In genomic region chr14:69693823-69694729, GRCh38 we compare ENCODE assay signal across 9 cellular contexts.
DNase-seq lines count a peak whose midpoint lies in the region; ATAC-seq and TF ChIP-seq lines count a peak whose summit lies in the region.
"Had no signal": no experiment of that assay in that cellular context is flagged by ENCODE, and none has a peak within 500 bp of the region (broad histone marks: within the 10 kb centered on the region; RNA-seq: fewer than 3 reads in every experiment).

No MANE protein-coding gene starts in this region.

- H3K9me2 ChIP-seq in SK-N-SH = no peaks in the 10 kb centered on the region

- WGBS in SK-N-SH (ENCODE audit: low lambda C conversion rate) = 96% methylated on average over 4 of the region's 4 CpGs

- no peaks in the 10 kb centered on the region for H3K9me3 Mint-ChIP-seq in brain
- H3K9me3 Mint-ChIP-seq in naive thymus-derived CD4-positive, alpha-beta T cell = peaks cover 0 to 2% (median 0%) of the 10 kb centered on the region in 11 donors

- peak overlapping the region in 4 of 5 experiments; percentile 36 to 88 (median 77) for H3K27ac Mint-ChIP-seq in brain
- peak overlapping the region; percentile 1 to 83 (median 55) for H3K27ac Mint-ChIP-seq in naive thymus-derived CD4-positive, alpha-beta T cell

- TF ChIP-seq RAD21 in SK-N-SH (IDR thresholded peaks at IDR 0.05; ENCODE audit: low read length) = no peak

- TF ChIP-seq CTCF in HL-60 (IDR thresholded peaks at IDR 0.05; ENCODE audit: insufficient read depth, low read length) (no peak), brain (conservative IDR thresholded peaks at IDR 0.05) (no peak), SK-N-SH (IDR thresholded peaks at IDR 0.05) (no peak)

- H3K36me3 Mint-ChIP-seq in brain = no peaks in the 10 kb centered on the region
- peaks cover 0 to 18% (median 13%) of the 10 kb centered on the region in 5 donors for H3K36me3 Mint-ChIP-seq in naive thymus-derived CD4-positive, alpha-beta T cell

- DNase-seq in DMS79 treated with DMSO at 0.1 percent for 48 hours (lab: John Stamatoyannopoulos, UW) = peak; percentile 87
- DNase-seq in HL-60 (ENCODE audit: low read depth in 1 of 2, low spot score in 1 of 2) = no peak
- DNase-seq in naive thymus-derived CD4-positive, alpha-beta T cell = no peak
- DNase-seq in COLO829 (ENCODE audit: low spot score) = no peak
- no peak for DNase-seq in Kasumi-1 (lab: John Stamatoyannopoulos, UW)
- no peak for DNase-seq in SK-N-SH
- DNase-seq: H7 had no signal

- H3K9me3 ChIP-seq in naive thymus-derived CD4-positive, alpha-beta T cell (ENCODE audit: control insufficient read depth in 2 of 3, low read length in 3 of 3) = no peaks in the 10 kb centered on the region
- no peaks in the 10 kb centered on the region for H3K9me3 ChIP-seq in SK-N-SH

- H3K4me3 ChIP-seq in HL-60 (replicated peaks; ENCODE audit: insufficient read depth, low read length) (no peak overlapping the region), SK-N-SH (ENCODE audit: low read depth in 2 of 2, low read length in 1 of 2) (no peak overlapping the region)
- no peak overlapping the region for H3K4me3 ChIP-seq in naive thymus-derived CD4-positive, alpha-beta T cell (ENCODE audit: low read length)

- H3K4me2 ChIP-seq in SK-N-SH = no peak overlapping the region

- no peaks in the 10 kb centered on the region for H3F3A ChIP-seq in SK-N-SH (replicated peaks; ENCODE audit: insufficient read depth)

- TF ChIP-seq EP300 in SK-N-SH (IDR thresholded peaks at IDR 0.05; ENCODE audit: borderline replicate concordance in 1 of 2, low read depth in 1 of 2, low read length in 1 of 2) = no peak

- CTCF ChIA-PET in naive thymus-derived CD4-positive, alpha-beta T cell (lab: Charles Lee) = no interaction called here
- CTCF ChIA-PET in SK-N-SH (lab: Yijun Ruan, JAX) = interaction anchor here (0.9 kb wide), 1 partner anchor 33 kb away, joined by 4 read pairs; no protein-coding TSS in a partner anchor

- POLR2A ChIA-PET in naive thymus-derived CD4-positive, alpha-beta T cell (lab: Charles Lee) = no interaction called here
- POLR2A ChIA-PET in SK-N-SH (lab: Yijun Ruan, JAX) = no interaction called here

- intact Hi-C loops in naive thymus-derived CD4-positive, alpha-beta T cell (cut with micrococcal nuclease) = no loop called here

- peak overlapping the region; percentile 32; the same call in 1 of the 2 replicates for H3K27ac ChIP-seq in HL-60 (replicated peaks)
- H3K27ac ChIP-seq in naive thymus-derived CD4-positive, alpha-beta T cell (ENCODE audit: low read depth, low read length) = no peak overlapping the region
- H3K27ac ChIP-seq in SK-N-SH (ENCODE audit: low read depth in 2 of 2, low read length in 1 of 2) = peak overlapping the region in 1 of 2 experiments; percentile 44; a peak in 1 of 4 replicates

- H3K4me1 Mint-ChIP-seq in brain = peaks cover 77% of the 10 kb centered on the region
- peaks cover 73 to 88% (median 83%) of the 10 kb centered on the region in 7 donors for H3K4me1 Mint-ChIP-seq in naive thymus-derived CD4-positive, alpha-beta T cell

- H3K9ac ChIP-seq in SK-N-SH = no peak overlapping the region

- no peaks in the 10 kb centered on the region for H3K27me3 Mint-ChIP-seq in brain
- no peaks in the 10 kb centered on the region for H3K27me3 Mint-ChIP-seq in naive thymus-derived CD4-positive, alpha-beta T cell

- no peaks in the 10 kb centered on the region for H4K20me1 ChIP-seq in SK-N-SH (ENCODE audit: insufficient read depth)

- H3K36me3 ChIP-seq in naive thymus-derived CD4-positive, alpha-beta T cell (ENCODE audit: control insufficient read depth in 2 of 3, insufficient read depth in 3 of 3, low read length in 3 of 3) = no peaks in the 10 kb centered on the region
- H3K36me3 ChIP-seq in SK-N-SH (replicated peaks in 1 of 2; ENCODE audit: control insufficient read depth in 1 of 2, insufficient read depth in 2 of 2, low read length in 1 of 2) = no peaks in the 10 kb centered on the region

- H3K79me2 ChIP-seq in SK-N-SH (ENCODE audit: insufficient read depth) = no peaks in the 10 kb centered on the region

- H3K4me1 ChIP-seq in naive thymus-derived CD4-positive, alpha-beta T cell (ENCODE audit: control insufficient read depth in 2 of 2, insufficient read depth in 2 of 2, low read length in 2 of 2) = peaks cover 13 to 40% of the 10 kb centered on the region in 2 donors
- peaks cover 9 to 48% of the 10 kb centered on the region in 2 experiments; a peak in 3 of 4 replicates for H3K4me1 ChIP-seq in SK-N-SH (ENCODE audit: control insufficient read depth in 1 of 2, insufficient read depth in 2 of 2, low read depth in 1 of 2, low read length in 1 of 2)

- H2AFZ ChIP-seq in SK-N-SH (ENCODE audit: low read depth) = no peak overlapping the region

- ATAC-seq in naive thymus-derived CD4-positive, alpha-beta T cell = peak; percentile 24
- no peak for ATAC-seq in GM19328 (IDR thresholded peaks at IDR 0.05; ENCODE audit: unreplicated experiment)

- no peak overlapping the region for H3K4me3 Mint-ChIP-seq in brain
- peak overlapping the region in 6 of 10 donors; percentile 1 to 48 (median 19) for H3K4me3 Mint-ChIP-seq in naive thymus-derived CD4-positive, alpha-beta T cell

- no peaks in the 10 kb centered on the region for H3K27me3 ChIP-seq in HL-60 (ENCODE audit: insufficient read depth, poor library complexity, severe bottlenecking)
- H3K27me3 ChIP-seq in naive thymus-derived CD4-positive, alpha-beta T cell (ENCODE audit: control insufficient read depth in 2 of 2, insufficient read depth in 2 of 2, low read length in 2 of 2) = no peaks in the 10 kb centered on the region
- no peaks in the 10 kb centered on the region for H3K27me3 ChIP-seq in SK-N-SH (ENCODE audit: insufficient read depth)

TF ChIP-seq in SK-N-SH, 30 proteins besides CTCF, POLR2A, EP300 and RAD21:
- TF ChIP-seq ZBTB33 (IDR thresholded peaks at IDR 0.05; ENCODE audit: borderline replicate concordance, low read depth) (no peak), ELF1 (IDR thresholded peaks at IDR 0.05) (no peak), USF2 (IDR thresholded peaks at IDR 0.05; ENCODE audit: borderline replicate concordance, low read depth, low read length) (no peak), FOXM1 (IDR thresholded peaks at IDR 0.05; ENCODE audit: low read depth) (no peak), EZH2phosphoT487 (IDR thresholded peaks at IDR 0.05; ENCODE audit: borderline replicate concordance, low read depth) (no peak), TAF1 (IDR thresholded peaks at IDR 0.05; ENCODE audit: borderline replicate concordance, low read depth, low read length) (no peak), SIN3A (IDR thresholded peaks at IDR 0.05; ENCODE audit: borderline replicate concordance, low read depth, low read length) (no peak), FOSL2 (IDR thresholded peaks at IDR 0.05; ENCODE audit: borderline replicate concordance, low read depth) (no peak), YY1 (IDR thresholded peaks at IDR 0.05; ENCODE audit: low read depth) (no peak), RFX5 (IDR thresholded peaks at IDR 0.05; ENCODE audit: low read length) (no peak), SMC3 (IDR thresholded peaks at IDR 0.05; ENCODE audit: low read depth, low read length) (no peak), FOXJ3 (CRISPR knock-in tag; IDR thresholded peaks at IDR 0.05) (no peak)

Comparison
In these comparisons a context has a peak if more than half of its experiments do, and no peak if none do; other contexts are left out.
1. H3K4me3 Mint-ChIP-seq: peak in naive thymus-derived CD4-positive, alpha-beta T cell (6 of 10); none in brain (0 of 5).